In the genomic region with DNA sequence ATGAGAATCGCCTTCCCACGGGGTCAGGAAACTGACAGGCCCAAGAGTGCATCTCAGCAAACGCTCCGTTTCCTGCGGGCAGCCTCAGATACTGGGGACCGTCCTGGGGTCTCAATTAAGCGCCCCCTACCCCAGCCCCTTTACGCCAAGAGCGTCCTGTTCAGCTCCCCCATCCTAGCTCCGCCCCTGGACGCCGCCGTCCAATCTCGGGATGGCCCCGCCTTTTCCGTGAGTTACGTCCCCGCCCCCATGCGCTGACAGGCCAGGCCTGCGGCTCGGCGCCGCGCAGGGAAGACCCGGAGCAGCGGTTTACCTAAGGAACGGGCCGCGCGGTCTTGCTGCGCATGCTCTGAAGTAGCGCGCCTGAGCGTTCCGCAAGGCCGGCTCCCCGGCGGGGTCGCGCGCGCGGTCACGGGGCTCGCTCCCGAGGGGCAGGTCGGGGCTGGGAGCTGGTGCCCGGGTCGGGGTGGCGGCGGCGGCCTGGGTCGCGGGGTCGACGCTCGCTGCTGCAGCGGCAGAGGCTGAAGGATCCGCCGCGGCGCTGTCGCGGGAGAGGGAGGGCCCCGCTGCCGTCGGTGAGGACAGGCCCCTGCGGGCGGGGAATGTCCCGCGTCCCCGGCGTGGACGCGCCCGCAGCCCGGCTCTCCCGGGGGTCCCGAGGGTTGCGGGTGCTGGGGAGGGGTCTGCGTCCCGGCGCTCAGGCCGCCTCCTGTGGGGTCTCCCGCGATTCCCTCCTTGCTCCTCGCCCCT, we compare ENCODE assay signal across 8 cellular contexts. TPM values are rescaled to one million over a fixed set of nuclear protein-coding genes. Genes with fewer than 3 reads are reported as not detected.
DNase-seq lines count a peak whose midpoint lies in the region; ATAC-seq and TF ChIP-seq lines count a peak whose summit lies in the region.

FLYWCH1 (plus strand) TSS at position 352 of the 750 bp plus-strand sequence. CDS start 17,755 bp downstream, outside the sequence.

- peak within 1 kb of the TSS; percentile 82 for H3K27ac Mint-ChIP-seq in activated B cell treated with CpG ODN at 0.5 μM for 24 hours

- H3F3A ChIP-seq in smooth muscle cell (ENCODE audit: low read depth), result peaks cover under 1% of the 10 kb centered on the region

- peaks cover 15% of the 10 kb centered on the region for H3K36me3 Mint-ChIP-seq in activated B cell treated with CpG ODN at 0.5 μM for 24 hours (ENCODE audit: low read depth)

- no peaks in the 10 kb centered on the region for H3K27me3 Mint-ChIP-seq in activated B cell treated with CpG ODN at 0.5 μM for 24 hours

- H3K27me3 ChIP-seq in smooth muscle cell (ENCODE audit: low read depth), result no peaks in the 10 kb centered on the region

- H3K9ac ChIP-seq in smooth muscle cell (ENCODE audit: low read depth), result peak within 1 kb of the TSS; percentile 65

- peaks cover 27% of the 10 kb centered on the region for H3K4me1 Mint-ChIP-seq in activated B cell treated with CpG ODN at 0.5 μM for 24 hours

- H2AFZ ChIP-seq in smooth muscle cell (ENCODE audit: low read depth), result peak within 1 kb of the TSS; percentile 99

- peak within 1 kb of the TSS; percentile 97 for H3K4me2 ChIP-seq in smooth muscle cell

- ATAC-seq in GM19025 (IDR thresholded peaks at IDR 0.05; ENCODE audit: low read depth, unreplicated experiment) (peak; percentile 95), HG03280 (IDR thresholded peaks at IDR 0.05; ENCODE audit: unreplicated experiment) (peak; percentile 92), activated B cell treated with CpG ODN at 0.5 μM for 24 hours (ENCODE audit: low read depth) (peak; percentile 97)

- TF ChIP-seq CTCF in AG09309 (IDR thresholded peaks at IDR 0.05; ENCODE audit: control insufficient read depth, insufficient read depth, low read depth, low read length, missing control alignments) (no peak), activated B cell treated with CpG ODN at 0.5 μM for 24 hours (IDR thresholded peaks at IDR 0.05) (no peak), cardiac fibroblast (IDR thresholded peaks at IDR 0.05; ENCODE audit: low read depth, low read length) (no peak), smooth muscle cell (IDR thresholded peaks at IDR 0.05; ENCODE audit: borderline replicate concordance, insufficient read depth, poor library complexity, severe bottlenecking) (no peak)

- peak within 1 kb of the TSS; percentile 93 for H3K4me3 Mint-ChIP-seq in activated B cell treated with CpG ODN at 0.5 μM for 24 hours

- no peaks in the 10 kb centered on the region for H3K79me2 ChIP-seq in smooth muscle cell (ENCODE audit: low read depth)

- POLR2A ChIA-PET in activated B cell treated with CpG ODN at 0.5 μM for 24 hours (lab: Charles Lee), result interaction anchor here (0.6 to 3.3 kb wide), 13 partner anchors 10 to 374 kb away, joined by 3 to 30 read pairs (median 6); partner anchors contain the start of genes FLYWCH2, KCTD5, PDPK1 and SRRM2

- CTCF ChIA-PET in activated B cell treated with CpG ODN at 0.5 μM for 24 hours (lab: Charles Lee), result interaction anchor here (1.0 to 3.9 kb wide), 6 partner anchors 7 to 43 kb away, joined by 3 to 15 read pairs (median 8); partner anchors contain the start of gene FLYWCH2

- no peaks in the 10 kb centered on the region for H3K9me3 ChIP-seq in smooth muscle cell (replicated peaks; ENCODE audit: low read depth)

- H3K4me3 ChIP-seq in AG09309 (ENCODE audit: control insufficient read depth, low read depth, low read length) (peak within 1 kb of the TSS; percentile 84), cardiac fibroblast (replicated peaks in 1 of 2; ENCODE audit: low read depth in 2 of 2, low read length in 2 of 2) (peak within 1 kb of the TSS; percentile 72 to 90), smooth muscle cell (peak within 1 kb of the TSS; percentile 97)

- peak; percentile 87 for DNase-seq in AG09309 (ENCODE audit: low read depth)
- peak; percentile 99 for DNase-seq in NCI-H345 (lab: John Stamatoyannopoulos, UW)
- peak; percentile 96 for DNase-seq in activated B cell treated with CpG ODN at 0.5 μM for 24 hours
- DNase-seq in cardiac fibroblast (ENCODE audit: low read depth in 2 of 2), result peak; percentile 98 to 99
- DNase-seq in iPS-NIHi7 (ENCODE audit: extremely low spot score), result peak; percentile 98
- DNase-seq in smooth muscle cell (lab: John Stamatoyannopoulos, UW; ENCODE audit: unreplicated experiment), result peak; percentile 88

- intact Hi-C loops in activated B cell treated with CpG ODN at 0.5 μM for 24 hours (cut with micrococcal nuclease), result loop anchor here (1.0 to 10.0 kb wide), 4 partner anchors 7 to 239 kb away; partner anchors contain the start of gene SRRM2

- peak within 1 kb of the TSS; percentile 42 for H3K27ac ChIP-seq in smooth muscle cell (ENCODE audit: low read depth)

- under 1% methylated on average over 71 of the region's 87 CpGs for WGBS in smooth muscle cell (ENCODE audit: low lambda C conversion rate)

- H3K4me1 ChIP-seq in smooth muscle cell (ENCODE audit: low read depth), result no peaks in the 10 kb centered on the region

- no peaks in the 10 kb centered on the region for H3K9me3 Mint-ChIP-seq in activated B cell treated with CpG ODN at 0.5 μM for 24 hours

- H4K20me1 ChIP-seq in smooth muscle cell (ENCODE audit: low read depth), result peaks cover 13% of the 10 kb centered on the region

- no peaks in the 10 kb centered on the region for H3K36me3 ChIP-seq in smooth muscle cell (ENCODE audit: low read depth)

RNA-seq across cellular contexts. Expression of gene FLYWCH1, which starts in this region (rescaled TPM):
- total RNA-seq in activated B cell treated with CpG ODN at 0.5 μM for 24 hours (53.5 and 59.9 TPM in 2 replicates), smooth muscle cell (13.5 and 26.1 TPM in 2 replicates)
- polyA plus RNA-seq in smooth muscle cell, result 26.0 and 26.4 TPM in 2 replicates

Comparison
In these comparisons a context has a peak if more than half of its experiments do, and no peak if none do; other contexts are left out.
1. Peak in every context shown above with its lines: DNase-seq, ATAC-seq, H3K4me3 ChIP-seq and H3K27ac ChIP-seq.